10 cellular contexts compared by ENCODE assay signal in genomic region chr11:14894657-14895598, GRCh38. TPM values are rescaled to one million over a fixed set of nuclear protein-coding genes. Genes with fewer than 3 reads are reported as not detected.
DNase-seq lines count a peak whose midpoint lies in the region; ATAC-seq and TF ChIP-seq lines count a peak whose summit lies in the region.
"Had no signal": no experiment of that assay in that cellular context is flagged by ENCODE, and none has a peak within 500 bp of the region (broad histone marks: within the 10 kb centered on the region; RNA-seq: fewer than 3 reads in every experiment).

No MANE protein-coding gene starts in this region.

- peak overlapping the region in 3 of 4 donors; percentile 11 to 33 (median 24) for H3K27ac ChIP-seq in upper lobe of left lung
- H3K27ac ChIP-seq in endodermal cell (ENCODE audit: low read depth, low read length): no peak overlapping the region

- no peak for TF ChIP-seq EP300 in upper lobe of left lung (IDR thresholded peaks at IDR 0.05)

- H3K27ac Mint-ChIP-seq in natural killer cell treated with Interleukin-12 subunit alpha and Interleukin-12 subunit beta and Interleukin-15 and Interleukin-18, amount 100 ng/mL, for 72 hours: peak overlapping the region in 1 of 2 donors; percentile 58
- H3K27ac Mint-ChIP-seq in natural killer cell (no peak overlapping the region), WTC11 (no peak overlapping the region), endodermal cell (no peak overlapping the region)

- intact Hi-C loops in natural killer cell (cut with micrococcal nuclease): loop anchor here (5.0 kb wide), 3 partner anchors 248 to 398 kb away; partner anchors contain the start of gene COPB1
- intact Hi-C loops in left ventricle myocardium superior (cut with micrococcal nuclease): no loop called here

- H3K9ac ChIP-seq in endodermal cell (ENCODE audit: extremely low read depth, low read length, poor library complexity, severe bottlenecking): no peak overlapping the region

- 62 to 67% methylated on average over 5 of the region's 5 CpGs for WGBS in upper lobe of left lung, 2 donors
- WGBS in endodermal cell (ENCODE audit: insufficient coverage in 1 of 2, insufficient read length in 1 of 2), 2 experiments: 84 to 93% methylated on average over 4 to 5 of the region's 5 CpGs

- H3K9me3 ChIP-seq in upper lobe of left lung (no peaks in the 10 kb centered on the region), endodermal cell (ENCODE audit: control insufficient read depth, low read length) (peaks cover 13% of the 10 kb centered on the region)

- no peak overlapping the region for H3K4me3 Mint-ChIP-seq in natural killer cell treated with Interleukin-12 subunit alpha and Interleukin-12 subunit beta and Interleukin-15 and Interleukin-18, amount 100 ng/mL, for 72 hours
- H3K4me3 Mint-ChIP-seq in natural killer cell: no peak overlapping the region
- no peak overlapping the region for H3K4me3 Mint-ChIP-seq in WTC11
- no peak overlapping the region for H3K4me3 Mint-ChIP-seq in endodermal cell

- peaks cover 3 to 17% (median 8%) of the 10 kb centered on the region in 4 donors for H3K4me1 ChIP-seq in upper lobe of left lung
- no peaks in the 10 kb centered on the region for H3K4me1 ChIP-seq in endodermal cell (ENCODE audit: control insufficient read depth, insufficient read depth, low read length)

- H3K4me1 Mint-ChIP-seq in natural killer cell treated with Interleukin-12 subunit alpha and Interleukin-12 subunit beta and Interleukin-15 and Interleukin-18, amount 100 ng/mL, for 72 hours (ENCODE audit: low read depth in 2 of 2): peaks cover 26 to 29% of the 10 kb centered on the region in 2 donors
- H3K4me1 Mint-ChIP-seq in natural killer cell: peaks cover 10 to 17% of the 10 kb centered on the region in 2 donors
- peaks cover 17% of the 10 kb centered on the region for H3K4me1 Mint-ChIP-seq in WTC11
- H3K4me1 Mint-ChIP-seq in endodermal cell: peaks cover 5% of the 10 kb centered on the region

- CTCF ChIA-PET in WTC11 (lab: Charles Lee): interaction anchor here (0.8 to 6.5 kb wide), 3 partner anchors 11 to 272 kb away, joined by 3 to 141 read pairs (median 6); no protein-coding TSS in a partner anchor

- no peak for TF ChIP-seq POLR2A in upper lobe of left lung (IDR thresholded peaks at IDR 0.05)

- ATAC-seq in natural killer cell treated with Interleukin-12 subunit alpha and Interleukin-12 subunit beta and Interleukin-15 and Interleukin-18, amount 100 ng/mL, for 72 hours: no peak
- no peak for ATAC-seq in natural killer cell
- ATAC-seq in WTC11: no peak
- no peak for ATAC-seq in left ventricle myocardium superior
- ATAC-seq in upper lobe of left lung (ENCODE audit: low FRiP score in 2 of 2): peak in 1 of 2 donors; percentile 13

- DNase-seq in natural killer cell treated with Interleukin-12 subunit alpha and Interleukin-12 subunit beta and Interleukin-15 and Interleukin-18, amount 100 ng/mL, for 72 hours (ENCODE audit: low spot score): peak; percentile 62
- DNase-seq in natural killer cell (no peak), WTC11 (ENCODE audit: low spot score) (no peak), left ventricle myocardium superior (peak; percentile 47), upper lobe of left lung (peak in 1 of 2 donors; percentile 81), endodermal cell (no peak), NCI-H345 (lab: John Stamatoyannopoulos, UW) (no peak)
- no peak for DNase-seq in stimulated activated CD4-positive, alpha-beta T cell treated with anti-CD3 and anti-CD28 coated beads, Interleukin-4, amount 100 ng/mL, for 1 hour
- DNase-seq: GOT3, NCI-H187 had no signal

- H3K9me3 Mint-ChIP-seq in natural killer cell treated with Interleukin-12 subunit alpha and Interleukin-12 subunit beta and Interleukin-15 and Interleukin-18, amount 100 ng/mL, for 72 hours: no peaks in the 10 kb centered on the region
- H3K9me3 Mint-ChIP-seq in natural killer cell (no peaks in the 10 kb centered on the region), WTC11 (peaks cover 11% of the 10 kb centered on the region), endodermal cell (peaks cover 14% of the 10 kb centered on the region)

- H3K4me3 ChIP-seq in upper lobe of left lung: no peak overlapping the region
- H3K4me3 ChIP-seq in endodermal cell (ENCODE audit: low read length): no peak overlapping the region

- TF ChIP-seq CTCF in natural killer cell (IDR thresholded peaks at IDR 0.05) (no peak), WTC11 (IDR thresholded peaks at IDR 0.05) (no peak), upper lobe of left lung (IDR thresholded peaks at IDR 0.05) (no peak), endodermal cell (conservative IDR thresholded peaks at IDR 0.05) (no peak)

- no peaks in the 10 kb centered on the region for H3K27me3 Mint-ChIP-seq in natural killer cell treated with Interleukin-12 subunit alpha and Interleukin-12 subunit beta and Interleukin-15 and Interleukin-18, amount 100 ng/mL, for 72 hours
- H3K27me3 Mint-ChIP-seq in natural killer cell (ENCODE audit: low read depth in 2 of 2) (peaks cover 0 to 19% of the 10 kb centered on the region in 2 donors), WTC11 (ENCODE audit: low read depth) (peaks cover 30% of the 10 kb centered on the region), endodermal cell (ENCODE audit: insufficient read depth) (peaks cover 24% of the 10 kb centered on the region)

- no peaks in the 10 kb centered on the region for H3K27me3 ChIP-seq in upper lobe of left lung
- H3K27me3 ChIP-seq in endodermal cell (ENCODE audit: control insufficient read depth, insufficient read depth, low read length, poor library complexity, severe bottlenecking): no peaks in the 10 kb centered on the region

- no peaks in the 10 kb centered on the region for H3K36me3 ChIP-seq in upper lobe of left lung
- no peaks in the 10 kb centered on the region for H3K36me3 ChIP-seq in endodermal cell (ENCODE audit: control insufficient read depth, insufficient read depth, low read length)

- POLR2A ChIA-PET in WTC11 (lab: Charles Lee): no interaction called here

- no peaks in the 10 kb centered on the region for H3K36me3 Mint-ChIP-seq in natural killer cell treated with Interleukin-12 subunit alpha and Interleukin-12 subunit beta and Interleukin-15 and Interleukin-18, amount 100 ng/mL, for 72 hours
- H3K36me3 Mint-ChIP-seq in natural killer cell: no peaks in the 10 kb centered on the region
- no peaks in the 10 kb centered on the region for H3K36me3 Mint-ChIP-seq in WTC11
- peaks cover 4% of the 10 kb centered on the region for H3K36me3 Mint-ChIP-seq in endodermal cell (ENCODE audit: low read depth)

TF ChIP-seq in WTC11, 78 proteins besides CTCF, POLR2A, EP300 and RAD21:
- TF ChIP-seq ZNF532 (CRISPR knock-in tag; IDR thresholded peaks at IDR 0.05; ENCODE audit: borderline replicate concordance) (no peak), GABPB1 (CRISPR knock-in tag; IDR thresholded peaks at IDR 0.05) (peak; percentile 93), FOXP4 (CRISPR knock-in tag; IDR thresholded peaks at IDR 0.05) (no peak)

RNA-seq across cellular contexts. Expression of gene CYP2R1, which starts 2.9 kb away (rescaled TPM):
- 10 to 100 TPM in 1 of 2 donors, 1 to 10 TPM in 1; 9.1 to 11.1 TPM for total RNA-seq in natural killer cell treated with Interleukin-12 subunit alpha and Interleukin-12 subunit beta and Interleukin-15 and Interleukin-18, amount 100 ng/mL, for 72 hours
- total RNA-seq in natural killer cell: 10 to 100 TPM; 14.9 to 20.3 (median 16.2) TPM
- 14.9 to 23.1 TPM (median 18.3 TPM) in 3 replicates for total RNA-seq in WTC11 (2021)
- 6.2 TPM for total RNA-seq in left ventricle myocardium superior
- 10 to 100 TPM; 11.5 to 49.2 (median 16.5) TPM for total RNA-seq in upper lobe of left lung
- 10 to 100 TPM; 10.4 to 12.4 TPM for total RNA-seq in endodermal cell
- polyA plus RNA-seq in endodermal cell (2013, experiment 1 of 2): 19.4 TPM
- 19.8 TPM for polyA plus RNA-seq in endodermal cell (2013, experiment 2 of 2)

Comparison
In these comparisons a context has a peak if more than half of its experiments do, and no peak if none do; other contexts are left out.
1. DNase-seq: peak in natural killer cell treated with Interleukin-12 subunit alpha and Interleukin-12 subunit beta and Interleukin-15 and Interleukin-18, amount 100 ng/mL, for 72 hours (single experiment) and left ventricle myocardium superior (single experiment); none in natural killer cell (single experiment), WTC11 (single experiment), endodermal cell (single experiment), NCI-H345 (single experiment) and stimulated activated CD4-positive, alpha-beta T cell treated with anti-CD3 and anti-CD28 coated beads, Interleukin-4, amount 100 ng/mL, for 1 hour (single experiment).